In the genomic region with DNA sequence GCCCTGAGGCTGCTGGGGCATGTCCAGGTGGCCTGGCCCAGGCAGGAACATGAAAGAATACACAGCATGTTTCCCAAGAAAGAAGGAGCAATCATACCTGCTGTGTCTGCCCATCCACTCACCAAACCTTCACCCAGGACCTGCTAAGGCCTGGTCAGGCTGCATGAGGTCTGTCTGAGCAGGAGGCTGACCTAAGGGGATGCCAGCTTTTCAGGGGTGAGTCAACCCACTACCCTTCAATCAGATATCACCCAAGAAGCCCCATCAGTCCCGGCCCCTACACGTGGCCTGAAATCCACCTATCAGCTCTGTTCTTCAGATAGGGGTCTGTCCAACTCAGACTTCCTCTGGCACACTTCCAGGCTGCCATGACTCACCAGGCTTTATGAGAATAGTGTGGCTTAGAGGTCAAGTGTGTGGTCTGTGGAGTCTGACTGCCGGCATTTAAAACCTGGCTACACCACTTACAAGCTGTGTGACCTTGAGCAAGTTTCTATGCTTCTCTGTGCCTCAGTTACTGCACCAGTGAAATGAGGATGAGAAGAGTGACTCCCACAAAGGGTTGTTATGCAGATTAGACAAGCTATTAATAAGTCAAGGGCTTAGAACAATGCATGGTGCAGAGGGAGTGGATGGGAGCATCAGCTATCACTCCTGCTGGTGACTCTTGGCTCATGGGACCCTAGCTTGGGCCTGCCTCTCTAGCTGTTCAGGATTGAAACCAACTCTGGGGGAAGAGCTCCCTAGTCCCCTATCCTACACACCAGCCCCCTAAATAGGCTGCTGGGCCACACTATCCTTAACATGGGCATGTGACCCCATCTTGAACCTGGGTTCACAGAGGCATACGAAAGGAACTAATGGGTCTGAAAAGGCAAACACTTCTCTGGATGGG, we compare ENCODE assay signal across 9 cellular contexts.
DNase-seq lines count a peak whose midpoint lies in the region; ATAC-seq and TF ChIP-seq lines count a peak whose summit lies in the region.
"Had no signal": no experiment of that assay in that cellular context is flagged by ENCODE, and none has a peak within 500 bp of the region (broad histone marks: within the 10 kb centered on the region; RNA-seq: fewer than 3 reads in every experiment).

No MANE protein-coding gene starts in this region.

- no peak for TF ChIP-seq CTCF in GM20000 (IDR thresholded peaks at IDR 0.05; ENCODE audit: extremely low read depth, missing control alignments)

- no peaks in the 10 kb centered on the region for H3K36me3 Mint-ChIP-seq in activated T-helper 17 cell treated with anti-CD3 and anti-CD28 coated beads, Interleukin-2, amount 50 U/mL, for 72 hours (ENCODE audit: low read depth)

- peaks cover 16% of the 10 kb centered on the region for H3K4me1 Mint-ChIP-seq in activated T-helper 17 cell treated with anti-CD3 and anti-CD28 coated beads, Interleukin-2, amount 50 U/mL, for 72 hours
- H3K4me1 Mint-ChIP-seq: neural crest cell had no signal

- H3K4me3 Mint-ChIP-seq in activated T-helper 17 cell treated with anti-CD3 and anti-CD28 coated beads, Interleukin-2, amount 50 U/mL, for 72 hours, result peak overlapping the region; percentile 15
- H3K4me3 Mint-ChIP-seq: neural crest cell had no signal

- no peaks in the 10 kb centered on the region for H3K9me3 Mint-ChIP-seq in activated T-helper 17 cell treated with anti-CD3 and anti-CD28 coated beads, Interleukin-2, amount 50 U/mL, for 72 hours
- H3K9me3 Mint-ChIP-seq: neural crest cell had no signal

- ATAC-seq in activated T-helper 17 cell treated with anti-CD3 and anti-CD28 coated beads, Interleukin-2, amount 50 U/mL, for 72 hours (replicated peaks), result peak; percentile 84

- DNase-seq in activated CD8-positive, alpha-beta memory T cell treated with anti-CD3 and anti-CD28 coated beads for 24 hours, result peak; percentile 65
- DNase-seq in activated CD8-positive, alpha-beta memory T cell treated with anti-CD3 and anti-CD28 coated beads, Interleukin-2, amount 50 U/mL, for 4 hours, result no peak
- peak; percentile 60 for DNase-seq in HPDE6-E6E7 (ENCODE audit: extremely low spot score)
- peak; percentile 84 for DNase-seq in renal cortical epithelial cell (ENCODE audit: low read depth)
- DNase-seq in GM19240 (ENCODE audit: insufficient read length, low spot score), result no peak
- no peak for DNase-seq in GM20000 (ENCODE audit: low spot score)
- no peak for DNase-seq in cerebellum (ENCODE audit: low spot score)

- peaks cover 41% of the 10 kb centered on the region for H3K27me3 Mint-ChIP-seq in activated T-helper 17 cell treated with anti-CD3 and anti-CD28 coated beads, Interleukin-2, amount 50 U/mL, for 72 hours

- no peak overlapping the region for H3K27ac Mint-ChIP-seq in activated T-helper 17 cell treated with anti-CD3 and anti-CD28 coated beads, Interleukin-2, amount 50 U/mL, for 72 hours

Comparison
In these comparisons a context has a peak if more than half of its experiments do, and no peak if none do; other contexts are left out.
1. DNase-seq: peak in activated CD8-positive, alpha-beta memory T cell treated with anti-CD3 and anti-CD28 coated beads for 24 hours (single experiment), HPDE6-E6E7 (single experiment) and renal cortical epithelial cell (single experiment); none in activated CD8-positive, alpha-beta memory T cell treated with anti-CD3 and anti-CD28 coated beads, Interleukin-2, amount 50 U/mL, for 4 hours (single experiment), GM19240 (single experiment), GM20000 (single experiment) and cerebellum (single experiment).